Comparison of ENCODE assay signal across 16 cellular contexts in genomic region chr9:33211695-33212393, GRCh38. TPM values are rescaled to one million over a fixed set of nuclear protein-coding genes. Genes with fewer than 3 reads are reported as not detected.
DNase-seq lines count a peak whose midpoint lies in the region; ATAC-seq, FAIRE-seq and TF ChIP-seq lines count a peak whose summit lies in the region.
"Had no signal": no experiment of that assay in that cellular context is flagged by ENCODE, and none has a peak within 500 bp of the region (broad histone marks: within the 10 kb centered on the region; RNA-seq: fewer than 3 reads in every experiment).

No MANE protein-coding gene starts in this region.

- H3K9me1 ChIP-seq in keratinocyte (ENCODE audit: control insufficient read depth, extremely low read depth, insufficient read depth, low read length), result no peaks in the 10 kb centered on the region

- intact Hi-C loops in activated CD8-positive, alpha-beta T cell treated with anti-CD3 and anti-CD28 coated beads for 36 hours (cut with micrococcal nuclease), result no loop called here

- no peak overlapping the region for H3K27ac ChIP-seq in keratinocyte (ENCODE audit: control insufficient read depth, insufficient read depth, low read length)
- peak overlapping the region; percentile 1 for H3K27ac ChIP-seq in thymus (ENCODE audit: low read depth)

- H3K36me3 ChIP-seq in keratinocyte (ENCODE audit: control insufficient read depth in 2 of 2, extremely low read depth in 1 of 2, insufficient read depth in 2 of 2, low read length in 2 of 2) (no peaks in the 10 kb centered on the region), thymus (ENCODE audit: control insufficient read depth, insufficient read depth) (no peaks in the 10 kb centered on the region)

- H3K4me2 ChIP-seq in keratinocyte (ENCODE audit: control insufficient read depth, extremely low read depth, insufficient read depth, low read depth, low read length), result peak overlapping the region; percentile 30

- peak overlapping the region; percentile 15 for H3K9ac ChIP-seq in keratinocyte (ENCODE audit: control insufficient read depth, extremely low read depth, insufficient read depth, low read length)

- H3K79me2 ChIP-seq in keratinocyte (ENCODE audit: control insufficient read depth, insufficient read depth, low read length), result no peaks in the 10 kb centered on the region

- H3K9me3 ChIP-seq in keratinocyte (ENCODE audit: control insufficient read depth, low read depth, low read length) (no peaks in the 10 kb centered on the region), thymus (ENCODE audit: control insufficient read depth) (no peaks in the 10 kb centered on the region)

- no peaks in the 10 kb centered on the region for H3K27me3 ChIP-seq in keratinocyte (ENCODE audit: control insufficient read depth, extremely low read depth, insufficient read depth, low read length)
- no peaks in the 10 kb centered on the region for H3K27me3 ChIP-seq in thymus (ENCODE audit: control insufficient read depth, insufficient read depth)

- H2AFZ ChIP-seq in keratinocyte (ENCODE audit: control insufficient read depth, low read length), result no peak overlapping the region

- no peaks in the 10 kb centered on the region for H4K20me1 ChIP-seq in keratinocyte (ENCODE audit: control insufficient read depth, extremely low read depth, insufficient read depth, low read length)

- peaks cover 15% of the 10 kb centered on the region for H3K4me1 ChIP-seq in keratinocyte (ENCODE audit: control insufficient read depth, extremely low read depth, insufficient read depth, low read length)
- no peaks in the 10 kb centered on the region for H3K4me1 ChIP-seq in thymus (ENCODE audit: control insufficient read depth, insufficient read depth, low read length)

- DNase-seq in activated CD8-positive, alpha-beta T cell treated with anti-CD3 and anti-CD28 coated beads for 36 hours, result no peak
- no peak for DNase-seq in activated CD8-positive, alpha-beta T cell treated with anti-CD3 and anti-CD28 coated beads, Interleukin-2, amount 10 ng/mL, durations not matched to agents 7 days and 5 days
- DNase-seq in WTC11 (ENCODE audit: low spot score) (peak; percentile 31), keratinocyte (ENCODE audit: low read depth, low spot score) (peak; percentile 77), NCI-H526 (lab: John Stamatoyannopoulos, UW) (no peak)
- no peak for DNase-seq in activated CD4-positive, alpha-beta memory T cell treated with anti-CD3 and anti-CD28 coated beads, Interleukin-2, amount 10 ng/mL, durations not matched to agents 7 days and 5 days
- DNase-seq: activated CD8-positive, alpha-beta memory T cell treated with anti-CD3 and anti-CD28 coated beads, Interleukin-2, amount 10 ng/mL, durations not matched to agents 7 days and 5 days; anterior cingulate cortex; NCI-H524; posterior cingulate gyrus had no signal

- dilution Hi-C loops in keratinocyte (cut with MboI; ENCODE audit: extremely low pct_ligation_motif_present, low sequenced_read_pairs), result no loop called here

- no peak overlapping the region for H3K27ac Mint-ChIP-seq in activated CD8-positive, alpha-beta T cell treated with anti-CD3 and anti-CD28 coated beads for 36 hours
- H3K27ac Mint-ChIP-seq in activated CD8-positive, alpha-beta T cell treated with anti-CD3 and anti-CD28 coated beads, Interleukin-2, amount 10 ng/mL, durations not matched to agents 7 days and 5 days, result no peak overlapping the region
- H3K27ac Mint-ChIP-seq in WTC11, result peak overlapping the region; percentile 65
- no peak overlapping the region for H3K27ac Mint-ChIP-seq in activated CD4-positive, alpha-beta memory T cell treated with anti-CD3 and anti-CD28 coated beads, Interleukin-2, amount 10 ng/mL, durations not matched to agents 7 days and 5 days
- H3K27ac Mint-ChIP-seq: activated CD8-positive, alpha-beta memory T cell treated with anti-CD3 and anti-CD28 coated beads, Interleukin-2, amount 10 ng/mL, durations not matched to agents 7 days and 5 days; T-helper 1 cell treated with Interleukin-12 subunit alpha and Interleukin-12 subunit beta and Interleukin-4 antibody, amounts not matched to agents 30 μg/mL and 1 μg/mL, for 36 hours had no signal

- peak; percentile 30 for ATAC-seq in activated CD8-positive, alpha-beta T cell treated with anti-CD3 and anti-CD28 coated beads for 36 hours
- ATAC-seq in activated CD8-positive, alpha-beta T cell treated with anti-CD3 and anti-CD28 coated beads, Interleukin-2, amount 10 ng/mL, durations not matched to agents 7 days and 5 days, result no peak
- ATAC-seq in WTC11 (peak; percentile 90), GM21529 (IDR thresholded peaks at IDR 0.05; ENCODE audit: unreplicated experiment) (no peak)
- ATAC-seq: activated CD8-positive, alpha-beta memory T cell treated with anti-CD3 and anti-CD28 coated beads, Interleukin-2, amount 10 ng/mL, durations not matched to agents 7 days and 5 days had no signal

- TF ChIP-seq CTCF in activated CD8-positive, alpha-beta T cell treated with anti-CD3 and anti-CD28 coated beads for 36 hours (IDR thresholded peaks at IDR 0.05), result no peak
- no peak for TF ChIP-seq CTCF in WTC11 (IDR thresholded peaks at IDR 0.05)
- TF ChIP-seq CTCF in keratinocyte (optimal IDR thresholded peaks at IDR 0.05 in 1 of 3, IDR thresholded peaks at IDR 0.05 in 1 of 3, conservative IDR thresholded peaks at IDR 0.05 in 1 of 3; ENCODE audit: extremely low read depth in 1 of 3, insufficient read depth in 2 of 3, low read length in 3 of 3), result no peak

- H3K4me3 ChIP-seq in keratinocyte (ENCODE audit: control insufficient read depth in 2 of 3, extremely low read depth in 1 of 3, insufficient read depth in 2 of 3, low read depth in 1 of 3, low read length in 3 of 3), result no peak overlapping the region
- no peak overlapping the region for H3K4me3 ChIP-seq in thymus (ENCODE audit: low read length)

- H3K36me3 Mint-ChIP-seq in activated CD8-positive, alpha-beta T cell treated with anti-CD3 and anti-CD28 coated beads for 36 hours (ENCODE audit: low read depth), result no peaks in the 10 kb centered on the region
- H3K36me3 Mint-ChIP-seq in activated CD8-positive, alpha-beta T cell treated with anti-CD3 and anti-CD28 coated beads, Interleukin-2, amount 10 ng/mL, durations not matched to agents 7 days and 5 days (ENCODE audit: low read depth), result no peaks in the 10 kb centered on the region
- no peaks in the 10 kb centered on the region for H3K36me3 Mint-ChIP-seq in WTC11
- no peaks in the 10 kb centered on the region for H3K36me3 Mint-ChIP-seq in activated CD4-positive, alpha-beta memory T cell treated with anti-CD3 and anti-CD28 coated beads, Interleukin-2, amount 10 ng/mL, durations not matched to agents 7 days and 5 days (ENCODE audit: low read depth)
- H3K36me3 Mint-ChIP-seq: activated CD8-positive, alpha-beta memory T cell treated with anti-CD3 and anti-CD28 coated beads, Interleukin-2, amount 10 ng/mL, durations not matched to agents 7 days and 5 days had no signal

- H3K4me1 Mint-ChIP-seq in activated CD8-positive, alpha-beta T cell treated with anti-CD3 and anti-CD28 coated beads for 36 hours (ENCODE audit: low read depth), result no peaks in the 10 kb centered on the region
- no peaks in the 10 kb centered on the region for H3K4me1 Mint-ChIP-seq in activated CD8-positive, alpha-beta T cell treated with anti-CD3 and anti-CD28 coated beads, Interleukin-2, amount 10 ng/mL, durations not matched to agents 7 days and 5 days (ENCODE audit: low read depth)
- peaks cover 11% of the 10 kb centered on the region; the same call in 1 of the 2 replicates for H3K4me1 Mint-ChIP-seq in WTC11
- H3K4me1 Mint-ChIP-seq in activated CD4-positive, alpha-beta memory T cell treated with anti-CD3 and anti-CD28 coated beads, Interleukin-2, amount 10 ng/mL, durations not matched to agents 7 days and 5 days, result peaks cover 7% of the 10 kb centered on the region

- no peaks in the 10 kb centered on the region for H3K27me3 Mint-ChIP-seq in activated CD8-positive, alpha-beta T cell treated with anti-CD3 and anti-CD28 coated beads for 36 hours
- peaks cover 18% of the 10 kb centered on the region for H3K27me3 Mint-ChIP-seq in activated CD8-positive, alpha-beta T cell treated with anti-CD3 and anti-CD28 coated beads, Interleukin-2, amount 10 ng/mL, durations not matched to agents 7 days and 5 days (ENCODE audit: low read depth)
- H3K27me3 Mint-ChIP-seq in WTC11 (ENCODE audit: low read depth), result no peaks in the 10 kb centered on the region; the same call in 1 of the 2 replicates
- peaks cover 12% of the 10 kb centered on the region for H3K27me3 Mint-ChIP-seq in activated CD4-positive, alpha-beta memory T cell treated with anti-CD3 and anti-CD28 coated beads, Interleukin-2, amount 10 ng/mL, durations not matched to agents 7 days and 5 days

- no peaks in the 10 kb centered on the region for H3K9me3 Mint-ChIP-seq in activated CD8-positive, alpha-beta T cell treated with anti-CD3 and anti-CD28 coated beads for 36 hours
- no peaks in the 10 kb centered on the region for H3K9me3 Mint-ChIP-seq in activated CD8-positive, alpha-beta T cell treated with anti-CD3 and anti-CD28 coated beads, Interleukin-2, amount 10 ng/mL, durations not matched to agents 7 days and 5 days (ENCODE audit: insufficient read depth)
- H3K9me3 Mint-ChIP-seq in WTC11, result peaks cover 8% of the 10 kb centered on the region
- no peaks in the 10 kb centered on the region for H3K9me3 Mint-ChIP-seq in activated CD4-positive, alpha-beta memory T cell treated with anti-CD3 and anti-CD28 coated beads, Interleukin-2, amount 10 ng/mL, durations not matched to agents 7 days and 5 days
- H3K9me3 Mint-ChIP-seq: T-helper 1 cell treated with Interleukin-12 subunit alpha and Interleukin-12 subunit beta and Interleukin-4 antibody, amounts not matched to agents 30 μg/mL and 1 μg/mL, for 36 hours had no signal

- CTCF ChIA-PET in activated CD8-positive, alpha-beta T cell treated with anti-CD3 and anti-CD28 coated beads for 36 hours (lab: Charles Lee), result no interaction called here
- CTCF ChIA-PET in activated CD8-positive, alpha-beta T cell treated with anti-CD3 and anti-CD28 coated beads, Interleukin-2, amount 10 ng/mL, durations not matched to agents 7 days and 5 days (lab: Charles Lee), result no interaction called here
- CTCF ChIA-PET in WTC11 (lab: Charles Lee), result interaction anchor here (0.9 to 1.9 kb wide), 4 partner anchors 9 to 21 kb away, joined by 3 to 6 read pairs (median 3); no protein-coding TSS in a partner anchor
- CTCF ChIA-PET in activated CD4-positive, alpha-beta memory T cell treated with anti-CD3 and anti-CD28 coated beads, Interleukin-2, amount 10 ng/mL, durations not matched to agents 7 days and 5 days (lab: Charles Lee), result no interaction called here

- peak; percentile 86 for FAIRE-seq in keratinocyte (lab: Jason Lieb, UNC)

- POLR2A ChIA-PET in activated CD8-positive, alpha-beta T cell treated with anti-CD3 and anti-CD28 coated beads for 36 hours (lab: Charles Lee), result no interaction called here
- POLR2A ChIA-PET in activated CD8-positive, alpha-beta T cell treated with anti-CD3 and anti-CD28 coated beads, Interleukin-2, amount 10 ng/mL, durations not matched to agents 7 days and 5 days (lab: Charles Lee), result no interaction called here
- POLR2A ChIA-PET in WTC11 (lab: Charles Lee), result interaction anchor here (1.2 kb wide), 1 partner anchor 187 kb away, joined by 3 read pairs; the partner anchor contains the start of gene DNAJA1
- POLR2A ChIA-PET in activated CD4-positive, alpha-beta memory T cell treated with anti-CD3 and anti-CD28 coated beads, Interleukin-2, amount 10 ng/mL, durations not matched to agents 7 days and 5 days (lab: Charles Lee), result no interaction called here

- WGBS in thymus, result 91% methylated on average over 3 of the region's 3 CpGs

- no peak overlapping the region for H3K4me3 Mint-ChIP-seq in activated CD8-positive, alpha-beta T cell treated with anti-CD3 and anti-CD28 coated beads for 36 hours
- no peak overlapping the region for H3K4me3 Mint-ChIP-seq in activated CD8-positive, alpha-beta T cell treated with anti-CD3 and anti-CD28 coated beads, Interleukin-2, amount 10 ng/mL, durations not matched to agents 7 days and 5 days
- H3K4me3 Mint-ChIP-seq in WTC11, result no peak overlapping the region
- no peak overlapping the region for H3K4me3 Mint-ChIP-seq in activated CD4-positive, alpha-beta memory T cell treated with anti-CD3 and anti-CD28 coated beads, Interleukin-2, amount 10 ng/mL, durations not matched to agents 7 days and 5 days
- H3K4me3 Mint-ChIP-seq: activated CD8-positive, alpha-beta memory T cell treated with anti-CD3 and anti-CD28 coated beads, Interleukin-2, amount 10 ng/mL, durations not matched to agents 7 days and 5 days; T-helper 1 cell treated with Interleukin-12 subunit alpha and Interleukin-12 subunit beta and Interleukin-4 antibody, amounts not matched to agents 30 μg/mL and 1 μg/mL, for 36 hours had no signal

RNA-seq across cellular contexts. Expression of gene SPINK4, which starts 28.1 kb away (rescaled TPM):
- not detected for total RNA-seq in activated CD8-positive, alpha-beta T cell treated with anti-CD3 and anti-CD28 coated beads for 36 hours
- not detected for total RNA-seq in activated CD8-positive, alpha-beta T cell treated with anti-CD3 and anti-CD28 coated beads, Interleukin-2, amount 10 ng/mL, durations not matched to agents 7 days and 5 days
- total RNA-seq in WTC11 (2021), result not detected in 3 replicates
- polyA plus RNA-seq in keratinocyte, result 0.85 TPM in 1 of 3 replicates, not detected in the others
- not detected for polyA plus RNA-seq in keratinocyte (2011; ENCODE audit: low read depth)
- not detected in 2 replicates for polyA plus RNA-seq in keratinocyte (2011; cell fraction: cytosol; rRNA removed)
- not detected in 2 replicates for polyA plus RNA-seq in keratinocyte (2011; cell fraction: nucleus; rRNA removed)
- polyA plus RNA-seq in keratinocyte (2012; ENCODE audit: low replicate concordance), result 3.1 TPM in 1 of 2 replicates, not detected in the other
- polyA minus RNA-seq in keratinocyte, result not detected in 3 replicates
- 26.5 TPM for polyA minus RNA-seq in keratinocyte (2011; cell fraction: cytosol; rRNA and poly(A)+ RNA removed)
- 3.7 and 5.7 TPM in 2 replicates for polyA minus RNA-seq in keratinocyte (2011; cell fraction: nucleus; rRNA and poly(A)+ RNA removed)
- polyA plus RNA-seq in thymus, result 2.1 TPM
- not detected for total RNA-seq in activated CD4-positive, alpha-beta memory T cell treated with anti-CD3 and anti-CD28 coated beads, Interleukin-2, amount 10 ng/mL, durations not matched to agents 7 days and 5 days
- total RNA-seq: activated CD8-positive, alpha-beta memory T cell treated with anti-CD3 and anti-CD28 coated beads, Interleukin-2, amount 10 ng/mL, durations not matched to agents 7 days and 5 days; Daoy; kidney epithelial cell; ureter had no signal

RNA-seq across cellular contexts. Expression of gene B4GALT1, which starts 44.7 kb away (rescaled TPM):
- total RNA-seq in activated CD8-positive, alpha-beta T cell treated with anti-CD3 and anti-CD28 coated beads for 36 hours, result 10 to 100 TPM; 41.2 to 41.4 TPM
- total RNA-seq in activated CD8-positive, alpha-beta T cell treated with anti-CD3 and anti-CD28 coated beads, Interleukin-2, amount 10 ng/mL, durations not matched to agents 7 days and 5 days, result 10 to 100 TPM; 27.8 to 28.5 TPM
- total RNA-seq in WTC11 (2021), result 19.1 to 20.2 TPM (median 19.8 TPM) in 3 replicates
- 54.3 to 82.9 TPM (median 55.1 TPM) in 3 replicates for polyA plus RNA-seq in keratinocyte
- 9.5 TPM for polyA plus RNA-seq in keratinocyte (2011; ENCODE audit: low read depth)
- 57.6 and 65.9 TPM in 2 replicates for polyA plus RNA-seq in keratinocyte (2011; cell fraction: cytosol; rRNA removed)
- 114 and 120 TPM in 2 replicates for polyA plus RNA-seq in keratinocyte (2011; cell fraction: nucleus; rRNA removed)
- polyA plus RNA-seq in keratinocyte (2012; ENCODE audit: low replicate concordance), result 60.2 and 84.0 TPM in 2 replicates
- polyA minus RNA-seq in keratinocyte, result 112 to 184 TPM (median 118 TPM) in 3 replicates
- polyA minus RNA-seq in keratinocyte (2011; cell fraction: cytosol; rRNA and poly(A)+ RNA removed), result 89.8 TPM
- 109 and 160 TPM in 2 replicates for polyA minus RNA-seq in keratinocyte (2011; cell fraction: nucleus; rRNA and poly(A)+ RNA removed)
- 37.1 TPM for polyA plus RNA-seq in thymus
- 10 to 100 TPM; 69.2 to 70.8 TPM for total RNA-seq in activated CD4-positive, alpha-beta memory T cell treated with anti-CD3 and anti-CD28 coated beads, Interleukin-2, amount 10 ng/mL, durations not matched to agents 7 days and 5 days

RNA-seq across cellular contexts. Expression of gene BAG1, which starts 52.7 kb away (rescaled TPM):
- 10 to 100 TPM; 55.6 to 61.6 TPM for total RNA-seq in activated CD8-positive, alpha-beta T cell treated with anti-CD3 and anti-CD28 coated beads for 36 hours
- total RNA-seq in activated CD8-positive, alpha-beta T cell treated with anti-CD3 and anti-CD28 coated beads, Interleukin-2, amount 10 ng/mL, durations not matched to agents 7 days and 5 days, result 10 to 100 TPM; 95.5 to 96.3 TPM
- 44.7 to 52.9 TPM (median 48.2 TPM) in 3 replicates for total RNA-seq in WTC11 (2021)
- 22.4 to 30.1 TPM (median 25.1 TPM) in 3 replicates for polyA plus RNA-seq in keratinocyte
- 60.0 TPM for polyA plus RNA-seq in keratinocyte (2011; ENCODE audit: low read depth)
- polyA plus RNA-seq in keratinocyte (2011; cell fraction: cytosol; rRNA removed), result 25.8 and 35.4 TPM in 2 replicates
- polyA plus RNA-seq in keratinocyte (2011; cell fraction: nucleus; rRNA removed), result 32.7 and 39.1 TPM in 2 replicates
- 22.1 and 64.9 TPM in 2 replicates for polyA plus RNA-seq in keratinocyte (2012; ENCODE audit: low replicate concordance)
- 3.9 to 22.9 TPM (median 17.7 TPM) in 3 replicates for polyA minus RNA-seq in keratinocyte
- 16.9 TPM for polyA minus RNA-seq in keratinocyte (2011; cell fraction: cytosol; rRNA and poly(A)+ RNA removed)
- 67.5 and 70.0 TPM in 2 replicates for polyA minus RNA-seq in keratinocyte (2011; cell fraction: nucleus; rRNA and poly(A)+ RNA removed)
- polyA plus RNA-seq in thymus, result 88.8 TPM
- total RNA-seq in activated CD4-positive, alpha-beta memory T cell treated with anti-CD3 and anti-CD28 coated beads, Interleukin-2, amount 10 ng/mL, durations not matched to agents 7 days and 5 days, result 10 to 100 TPM; 56.3 to 57.1 TPM

RNA-seq across cellular contexts. Expression of gene CHMP5, which starts 53.0 kb away (rescaled TPM):
- 10 to 100 TPM; 64.6 to 74.2 TPM for total RNA-seq in activated CD8-positive, alpha-beta T cell treated with anti-CD3 and anti-CD28 coated beads for 36 hours
- total RNA-seq in activated CD8-positive, alpha-beta T cell treated with anti-CD3 and anti-CD28 coated beads, Interleukin-2, amount 10 ng/mL, durations not matched to agents 7 days and 5 days, result 10 to 100 TPM; 83.0 to 85.5 TPM
- total RNA-seq in WTC11 (2021), result 46.2 to 50.6 TPM (median 46.9 TPM) in 3 replicates
- 80.0 to 132 TPM (median 82.7 TPM) in 3 replicates for polyA plus RNA-seq in keratinocyte
- polyA plus RNA-seq in keratinocyte (2011; ENCODE audit: low read depth), result 154 TPM
- 93.3 and 137 TPM in 2 replicates for polyA plus RNA-seq in keratinocyte (2011; cell fraction: cytosol; rRNA removed)
- 59.9 and 92.7 TPM in 2 replicates for polyA plus RNA-seq in keratinocyte (2011; cell fraction: nucleus; rRNA removed)
- polyA plus RNA-seq in keratinocyte (2012; ENCODE audit: low replicate concordance), result 72.5 and 125 TPM in 2 replicates
- polyA minus RNA-seq in keratinocyte, result 2.2 to 32.5 TPM (median 14.6 TPM) in 3 replicates
- 29.4 TPM for polyA minus RNA-seq in keratinocyte (2011; cell fraction: cytosol; rRNA and poly(A)+ RNA removed)
- polyA minus RNA-seq in keratinocyte (2011; cell fraction: nucleus; rRNA and poly(A)+ RNA removed), result 10.1 and 21.1 TPM in 2 replicates
- polyA plus RNA-seq in thymus, result 118 TPM
- 100 to 1,000 TPM; 149 TPM for total RNA-seq in activated CD4-positive, alpha-beta memory T cell treated with anti-CD3 and anti-CD28 coated beads, Interleukin-2, amount 10 ng/mL, durations not matched to agents 7 days and 5 days

Comparison
In these comparisons a context has a peak if more than half of its experiments do, and no peak if none do; other contexts are left out.
1. ATAC-seq: peak in activated CD8-positive, alpha-beta T cell treated with anti-CD3 and anti-CD28 coated beads for 36 hours (single experiment) and WTC11 (single experiment); none in activated CD8-positive, alpha-beta T cell treated with anti-CD3 and anti-CD28 coated beads, Interleukin-2, amount 10 ng/mL, durations not matched to agents 7 days and 5 days (single experiment) and GM21529 (single experiment).
2. DNase-seq: peak in WTC11 (single experiment) and keratinocyte (single experiment); none in activated CD8-positive, alpha-beta T cell treated with anti-CD3 and anti-CD28 coated beads for 36 hours (single experiment), activated CD8-positive, alpha-beta T cell treated with anti-CD3 and anti-CD28 coated beads, Interleukin-2, amount 10 ng/mL, durations not matched to agents 7 days and 5 days (single experiment), activated CD4-positive, alpha-beta memory T cell treated with anti-CD3 and anti-CD28 coated beads, Interleukin-2, amount 10 ng/mL, durations not matched to agents 7 days and 5 days (single experiment) and NCI-H526 (0 of 2).